Comparison of ENCODE assay signal across 10 cellular contexts in genomic region chr2:28868611-28869010, GRCh38. TPM values are rescaled to one million over a fixed set of nuclear protein-coding genes. Genes with fewer than 3 reads are reported as not detected.
DNase-seq lines count a peak whose midpoint lies in the region; ATAC-seq, FAIRE-seq and TF ChIP-seq lines count a peak whose summit lies in the region.
"Had no signal": no experiment of that assay in that cellular context is flagged by ENCODE, and none has a peak within 500 bp of the region (broad histone marks: within the 10 kb centered on the region; RNA-seq: fewer than 3 reads in every experiment).

No MANE protein-coding gene starts in this region.

- H3K27me3 Mint-ChIP-seq in activated T-helper 2 cell treated with anti-CD3 and anti-CD28 coated beads, Interferon-gamma antibody, Interleukin-2, Interleukin-4, amounts not matched to agents 10 μg/mL and 5 μg/mL and 100 μg/mL, durations not matched to agents 14 hours and 24 hours and 36 hours (ENCODE audit: low read depth): no peaks in the 10 kb centered on the region
- H3K27me3 Mint-ChIP-seq in type B pancreatic cell: no peaks in the 10 kb centered on the region

- H3K27ac ChIP-seq in heart left ventricle (no peak overlapping the region), kidney (ENCODE audit: low read depth in 2 of 2, low read length in 2 of 2) (no peak overlapping the region)

- no peaks in the 10 kb centered on the region for H3K27me3 ChIP-seq in heart left ventricle

- no peak overlapping the region for H3K9ac ChIP-seq in kidney (ENCODE audit: low read length in 2 of 2)

- intact Hi-C loops in heart left ventricle (cut with DNase I) (no loop called here), left cardiac atrium (cut with DNase I) (no loop called here), kidney (cut with DNase I) (no loop called here)
- intact Hi-C loops in activated T-helper 2 cell treated with anti-CD3 and anti-CD28 coated beads, Interferon-gamma antibody, Interleukin-2, Interleukin-4, amounts not matched to agents 10 μg/mL and 5 μg/mL and 100 μg/mL, durations not matched to agents 14 hours and 24 hours and 36 hours (cut with micrococcal nuclease): no loop called here

- TF ChIP-seq CTCF in heart left ventricle (IDR thresholded peaks at IDR 0.05) (no peak), kidney (IDR thresholded peaks at IDR 0.05; ENCODE audit: borderline replicate concordance, extremely low read depth, insufficient read depth) (no peak), type B pancreatic cell (conservative IDR thresholded peaks at IDR 0.05) (no peak)

- no peak for TF ChIP-seq POLR2A in heart left ventricle (IDR thresholded peaks at IDR 0.05)

- 75 to 84% (median 81%) methylated on average over 12 of the region's 12 CpGs for WGBS in heart left ventricle, 4 donors

- H3K27ac Mint-ChIP-seq in activated T-helper 2 cell treated with anti-CD3 and anti-CD28 coated beads, Interferon-gamma antibody, Interleukin-2, Interleukin-4, amounts not matched to agents 10 μg/mL and 5 μg/mL and 100 μg/mL, durations not matched to agents 14 hours and 24 hours and 36 hours: peak overlapping the region; percentile 36
- no peak overlapping the region for H3K27ac Mint-ChIP-seq in type B pancreatic cell

- H3K4me3 ChIP-seq in heart left ventricle: peak overlapping the region in 10 of 12 donors; percentile 73 to 99 (median 84)
- peak overlapping the region; percentile 93 to 100 for H3K4me3 ChIP-seq in kidney (ENCODE audit: low read length in 2 of 2)

- no peaks in the 10 kb centered on the region for H3K9me3 Mint-ChIP-seq in activated T-helper 2 cell treated with anti-CD3 and anti-CD28 coated beads, Interferon-gamma antibody, Interleukin-2, Interleukin-4, amounts not matched to agents 10 μg/mL and 5 μg/mL and 100 μg/mL, durations not matched to agents 14 hours and 24 hours and 36 hours
- H3K9me3 Mint-ChIP-seq in type B pancreatic cell: no peaks in the 10 kb centered on the region

- peak overlapping the region; percentile 96 for H3K4me3 Mint-ChIP-seq in activated T-helper 2 cell treated with anti-CD3 and anti-CD28 coated beads, Interferon-gamma antibody, Interleukin-2, Interleukin-4, amounts not matched to agents 10 μg/mL and 5 μg/mL and 100 μg/mL, durations not matched to agents 14 hours and 24 hours and 36 hours (ENCODE audit: low read depth)
- peak overlapping the region; percentile 77 for H3K4me3 Mint-ChIP-seq in type B pancreatic cell

- no peak for FAIRE-seq in kidney (lab: Jason Lieb, UNC)

- ATAC-seq in heart left ventricle: no peak
- no peak for ATAC-seq in left cardiac atrium
- no peak for ATAC-seq in GM19397 (IDR thresholded peaks at IDR 0.05; ENCODE audit: unreplicated experiment)
- no peak for ATAC-seq in GM18873 (IDR thresholded peaks at IDR 0.05; ENCODE audit: low FRiP score, unreplicated experiment)

- no peaks in the 10 kb centered on the region for H3K9me3 ChIP-seq in heart left ventricle
- H3K9me3 ChIP-seq in kidney (ENCODE audit: control insufficient read depth in 1 of 2, low read length in 2 of 2): no peaks in the 10 kb centered on the region

- H3K4me1 Mint-ChIP-seq in activated T-helper 2 cell treated with anti-CD3 and anti-CD28 coated beads, Interferon-gamma antibody, Interleukin-2, Interleukin-4, amounts not matched to agents 10 μg/mL and 5 μg/mL and 100 μg/mL, durations not matched to agents 14 hours and 24 hours and 36 hours (ENCODE audit: low read depth): peaks cover 31% of the 10 kb centered on the region
- peaks cover 26% of the 10 kb centered on the region for H3K4me1 Mint-ChIP-seq in type B pancreatic cell (ENCODE audit: unreplicated experiment)

- H3K36me3 ChIP-seq in heart left ventricle (peaks cover 0 to 24% (median 13%) of the 10 kb centered on the region in 9 donors), kidney (ENCODE audit: control insufficient read depth in 1 of 2, insufficient read depth in 2 of 2, low read length in 2 of 2) (no peaks in the 10 kb centered on the region)

- peaks cover 23% of the 10 kb centered on the region for H3K36me3 Mint-ChIP-seq in activated T-helper 2 cell treated with anti-CD3 and anti-CD28 coated beads, Interferon-gamma antibody, Interleukin-2, Interleukin-4, amounts not matched to agents 10 μg/mL and 5 μg/mL and 100 μg/mL, durations not matched to agents 14 hours and 24 hours and 36 hours (ENCODE audit: low read depth)
- H3K36me3 Mint-ChIP-seq in type B pancreatic cell: peaks cover 13% of the 10 kb centered on the region

- DNase-seq in heart left ventricle (no peak), left cardiac atrium (no peak), kidney (no peak), type B pancreatic cell (ENCODE audit: extremely low spot score, unreplicated experiment) (no peak)
- no peak for DNase-seq in activated T-helper 2 cell treated with anti-CD3 and anti-CD28 coated beads, Interferon-gamma antibody, Interleukin-2, Interleukin-4, amounts not matched to agents 10 μg/mL and 5 μg/mL and 100 μg/mL, durations not matched to agents 14 hours and 24 hours and 36 hours (ENCODE audit: low spot score)
- no peak for DNase-seq in activated CD4-positive, alpha-beta T cell treated with anti-CD3 and anti-CD28 coated beads for 1 hour
- DNase-seq: activated CD8-positive, alpha-beta memory T cell treated with anti-CD3 and anti-CD28 coated beads, Interleukin-2, amount 50 U/mL, for 48 hours; NCI-H1694 had no signal

- peaks cover 0 to 42% (median 20%) of the 10 kb centered on the region in 12 donors for H3K4me1 ChIP-seq in heart left ventricle
- H3K4me1 ChIP-seq in kidney (ENCODE audit: control insufficient read depth in 1 of 2, insufficient read depth in 1 of 2, low read depth in 1 of 2, low read length in 2 of 2): peaks cover 6 to 14% of the 10 kb centered on the region in 2 donors

RNA-seq across cellular contexts. Expression of gene TRMT61B, which starts 1.5 kb away (rescaled TPM):
- total RNA-seq in heart left ventricle (10 to 100 TPM; 12.9 to 24.3 (median 15.9) TPM), left cardiac atrium (10 to 100 TPM; 14.3 to 16.0 TPM), kidney (14.4 TPM), type B pancreatic cell (ENCODE audit: low replicate concordance) (16.6 and 20.7 TPM in 2 replicates)
- polyA plus RNA-seq in heart left ventricle (10 to 100 TPM; 22.4 to 54.7 TPM), kidney (ENCODE audit: insufficient read depth, low read depth, low replicate concordance) (18.4 TPM)
- 15.1 and 17.3 TPM in 2 replicates for total RNA-seq in activated T-helper 2 cell treated with anti-CD3 and anti-CD28 coated beads, Interferon-gamma antibody, Interleukin-2, Interleukin-4, amounts not matched to agents 10 μg/mL and 5 μg/mL and 100 μg/mL, durations not matched to agents 14 hours and 24 hours and 36 hours

RNA-seq across cellular contexts. Expression of gene WDR43, which starts 25.9 kb away (rescaled TPM):
- total RNA-seq in heart left ventricle: 10 to 100 TPM; 14.4 to 35.9 (median 23.9) TPM
- polyA plus RNA-seq in heart left ventricle: 10 to 100 TPM in 1 of 2 donors, 1 to 10 TPM in 1; 4.5 to 20.6 TPM
- total RNA-seq in left cardiac atrium: 10 to 100 TPM; 17.9 to 43.4 TPM
- 117 and 128 TPM in 2 replicates for total RNA-seq in activated T-helper 2 cell treated with anti-CD3 and anti-CD28 coated beads, Interferon-gamma antibody, Interleukin-2, Interleukin-4, amounts not matched to agents 10 μg/mL and 5 μg/mL and 100 μg/mL, durations not matched to agents 14 hours and 24 hours and 36 hours
- 40.5 TPM for total RNA-seq in kidney
- polyA plus RNA-seq in kidney (ENCODE audit: insufficient read depth, low read depth, low replicate concordance): 9.6 TPM
- total RNA-seq in type B pancreatic cell (ENCODE audit: low replicate concordance): 57.0 and 66.9 TPM in 2 replicates

RNA-seq across cellular contexts. Expression of gene SPDYA, which starts 58.0 kb away (rescaled TPM):
- total RNA-seq in heart left ventricle (under 1 TPM in 4 of 9 donors, not detected in 5; 0.17 to 0.50 (median 0.41) TPM), left cardiac atrium (under 1 TPM; 0.31 to 0.44 TPM), kidney (1.6 TPM), type B pancreatic cell (ENCODE audit: low replicate concordance) (1.3 and 1.7 TPM in 2 replicates)
- polyA plus RNA-seq in heart left ventricle (under 1 TPM; 0.06 to 0.11 TPM), kidney (ENCODE audit: insufficient read depth, low read depth, low replicate concordance) (not detected)
- 1.5 and 1.8 TPM in 2 replicates for total RNA-seq in activated T-helper 2 cell treated with anti-CD3 and anti-CD28 coated beads, Interferon-gamma antibody, Interleukin-2, Interleukin-4, amounts not matched to agents 10 μg/mL and 5 μg/mL and 100 μg/mL, durations not matched to agents 14 hours and 24 hours and 36 hours
